Comparison of ENCODE assay signal across 8 cellular contexts in the genomic region with DNA sequence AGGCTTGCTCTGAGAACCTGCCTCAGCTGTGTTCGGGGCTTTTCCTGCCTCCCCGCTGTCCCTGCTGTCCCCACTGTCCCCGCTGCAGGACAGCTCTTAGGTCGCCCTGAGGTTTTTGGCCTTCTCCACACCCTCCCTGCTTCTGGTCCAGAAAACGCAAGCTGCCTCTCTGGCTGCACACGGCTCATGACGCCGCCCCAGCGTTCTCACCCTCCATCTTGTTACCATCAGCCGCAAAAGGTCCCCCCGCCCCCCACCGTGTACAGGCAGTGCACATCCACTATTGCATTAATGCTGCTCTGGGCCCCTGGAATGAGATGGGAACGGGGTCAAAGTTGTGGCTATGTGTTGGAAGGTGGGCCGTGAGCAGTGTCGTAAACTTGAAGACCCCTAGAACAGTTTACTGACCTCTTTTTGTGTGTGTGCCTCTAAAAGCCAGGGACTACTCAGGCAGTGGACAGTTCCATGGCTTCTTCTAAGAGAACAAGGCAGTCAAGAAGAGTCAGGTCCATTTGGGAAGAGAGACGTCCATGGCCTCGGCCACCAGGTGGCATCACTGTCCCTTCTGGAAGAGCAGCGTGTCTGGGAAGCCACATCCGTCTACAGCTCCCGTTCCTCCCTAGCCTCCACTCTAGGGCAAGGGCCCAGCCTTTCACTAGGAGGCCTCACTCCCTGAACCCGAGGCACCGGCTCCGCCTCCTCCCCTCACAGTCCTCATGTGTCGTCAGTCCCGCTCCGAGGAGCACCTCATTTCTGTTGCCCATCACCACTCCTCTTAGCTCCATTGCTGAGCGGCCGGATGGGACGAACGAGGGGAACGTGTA. TPM values are rescaled to one million over a fixed set of nuclear protein-coding genes. Genes with fewer than 3 reads are reported as not detected.
DNase-seq lines count a peak whose midpoint lies in the region; ATAC-seq, FAIRE-seq and TF ChIP-seq lines count a peak whose summit lies in the region.

No MANE protein-coding gene starts in this region.

- peak overlapping the region; percentile 0 for H3K4me3 Mint-ChIP-seq in endothelial cell (ENCODE audit: unreplicated experiment)

- H3K27me3 Mint-ChIP-seq in endothelial cell (ENCODE audit: unreplicated experiment): peaks cover 3% of the 10 kb centered on the region

- FAIRE-seq in HTR-8/SVneo (lab: Jason Lieb, UNC): peak; percentile 85

- no peaks in the 10 kb centered on the region for H3K4me1 Mint-ChIP-seq in endothelial cell (ENCODE audit: unreplicated experiment)

- ATAC-seq in HG03439 (IDR thresholded peaks at IDR 0.05; ENCODE audit: unreplicated experiment): no peak

- H3K36me3 Mint-ChIP-seq in endothelial cell (ENCODE audit: low read depth, unreplicated experiment): no peaks in the 10 kb centered on the region

- DNase-seq in ELF-1 (ENCODE audit: low read depth, low spot score) (peak; percentile 98), HTR-8/SVneo (ENCODE audit: insufficient read length, low spot score) (peak; percentile 87), NOMO-1 treated with dmso at 0.1 percent for 144 hours (lab: John Stamatoyannopoulos, UW; ENCODE audit: unreplicated experiment) (peak; percentile 26), endothelial cell (ENCODE audit: low spot score) (peak; percentile 89), middle frontal gyrus (ENCODE audit: extremely low spot score, low spot score) (peak; percentile 75)
- peak; percentile 38 to 47 (median 43) for DNase-seq in activated CD8-positive, alpha-beta memory T cell treated with anti-CD3 and anti-CD28 coated beads for 48 hours (ENCODE audit: low read depth in 2 of 3, low spot score in 2 of 3)
- DNase-seq in stimulated activated CD8-positive, alpha-beta memory T cell treated with anti-CD3 and anti-CD28 coated beads, Interleukin-2, amount 100 ng/mL, for 48 hours (ENCODE audit: low read depth in 2 of 2): peak; percentile 55 to 61

- H3K9me3 Mint-ChIP-seq in endothelial cell (ENCODE audit: unreplicated experiment): no peaks in the 10 kb centered on the region

- H3K27ac Mint-ChIP-seq in endothelial cell (ENCODE audit: unreplicated experiment): no peak overlapping the region

- TF ChIP-seq CTCF in endothelial cell (IDR thresholded peaks at IDR 0.05; ENCODE audit: unreplicated experiment): peak; percentile 61

RNA-seq across cellular contexts. Expression of a gene that starts 38.5 kb away (rescaled TPM):
- total RNA-seq in endothelial cell (ENCODE audit: unreplicated experiment): 79.9 TPM

Comparison
In these comparisons a context has a peak if more than half of its experiments do, and no peak if none do; other contexts are left out.
1. DNase-seq: peak in every context shown above with its lines; median percentile 98 in ELF-1; 89 in endothelial cell; 87 in HTR-8/SVneo; 75 in middle frontal gyrus; 58 in stimulated activated CD8-positive, alpha-beta memory T cell treated with anti-CD3 and anti-CD28 coated beads, Interleukin-2, amount 100 ng/mL, for 48 hours; 43 in activated CD8-positive, alpha-beta memory T cell treated with anti-CD3 and anti-CD28 coated beads for 48 hours; 26 in NOMO-1 treated with dmso at 0.1 percent for 144 hours.